16 cellular contexts compared by ENCODE assay signal in genomic region chr12:115404761-115405470, GRCh38.
DNase-seq lines count a peak whose midpoint lies in the region; ATAC-seq and TF ChIP-seq lines count a peak whose summit lies in the region.
"Had no signal": no experiment of that assay in that cellular context is flagged by ENCODE, and none has a peak within 500 bp of the region (broad histone marks: within the 10 kb centered on the region; RNA-seq: fewer than 3 reads in every experiment).

No MANE protein-coding gene starts in this region.

- no peaks in the 10 kb centered on the region for H4K20me1 ChIP-seq in GM23248 (ENCODE audit: insufficient read depth)

- TF ChIP-seq CTCF in fibroblast of pulmonary artery (IDR thresholded peaks at IDR 0.05; ENCODE audit: low read length, missing control alignments): no peak

- H3K36me3 ChIP-seq in GM23248 (ENCODE audit: low read depth): no peaks in the 10 kb centered on the region

- H3K9me2 ChIP-seq in GM23248 (ENCODE audit: insufficient read depth): no peaks in the 10 kb centered on the region

- peak overlapping the region; percentile 59 for H3K27ac ChIP-seq in GM23248

- no peaks in the 10 kb centered on the region for H3K27me3 ChIP-seq in GM23248 (replicated peaks; ENCODE audit: insufficient read depth)

- no peaks in the 10 kb centered on the region for H3K79me2 ChIP-seq in GM23248 (ENCODE audit: insufficient read depth)

- no peak for ATAC-seq in esophagus mucosa
- ATAC-seq in HG03520 (IDR thresholded peaks at IDR 0.05; ENCODE audit: unreplicated experiment): no peak
- ATAC-seq: natural killer cell treated with Interleukin-12 subunit alpha and Interleukin-12 subunit beta and Interleukin-15 and Interleukin-18, amount 100 ng/mL, for 72 hours had no signal

- H3K4me3 ChIP-seq in GM23248 (peak overlapping the region; percentile 49), fibroblast of pulmonary artery (replicated peaks; ENCODE audit: low read depth, low read length) (no peak overlapping the region), skeletal muscle cell (ENCODE audit: low read depth, low read length) (no peak overlapping the region)

- in situ Hi-C loops in GM23248 (cut with MboI): no loop called here

- peaks cover 31% of the 10 kb centered on the region for H3F3A ChIP-seq in GM23248 (ENCODE audit: insufficient read depth)

- H3K4me2 ChIP-seq in GM23248 (ENCODE audit: unreplicated experiment): peak overlapping the region; percentile 66

- no peak overlapping the region for H2AFZ ChIP-seq in GM23248

- DNase-seq in GM23248 (peak; percentile 86), SW 1271 (lab: John Stamatoyannopoulos, UW) (peak; percentile 25 to 52), fibroblast of pulmonary artery (ENCODE audit: low read depth) (peak; percentile 88), skeletal muscle cell (ENCODE audit: low read depth) (peak; percentile 57), NCI-H774 (lab: John Stamatoyannopoulos, UW) (no peak), NCI-H2171 (lab: John Stamatoyannopoulos, UW) (no peak)
- DNase-seq: activated naive CD8-positive, alpha-beta T cell treated with anti-CD3 and anti-CD28 coated beads for 36 hours; DMS53; effector memory CD4-positive, alpha-beta T cell; immature natural killer cell; NCI-H1694; NK-92 treated with Interleukin-12 subunit alpha and Interleukin-12 subunit beta, amount 100 ng/mL, for 24 hours; T-helper 1 cell had no signal

- peaks cover 22% of the 10 kb centered on the region for H3K4me1 ChIP-seq in GM23248 (ENCODE audit: insufficient read depth)

- 0 out of 2 replicates have a peak overlapping the region, but pooled peaks have one; percentile 22 for H3K9ac ChIP-seq in GM23248

- no peaks in the 10 kb centered on the region for H3K9me3 ChIP-seq in GM23248 (ENCODE audit: low read depth)

- WGBS in GM23248 (ENCODE audit: low coverage in 1 of 2, low lambda C conversion rate in 2 of 2, missing lambda C conversion rate in 2 of 2), 2 experiments: 15 to 18% methylated on average over 9 of the region's 9 CpGs

Comparison
In these comparisons a context has a peak if more than half of its experiments do, and no peak if none do; other contexts are left out.
1. DNase-seq: peak in GM23248 (single experiment), SW 1271 (2 of 2), fibroblast of pulmonary artery (single experiment) and skeletal muscle cell (single experiment); none in NCI-H774 (single experiment) and NCI-H2171 (single experiment).